Comparison of ENCODE assay signal across 14 cellular contexts in the genomic region with DNA sequence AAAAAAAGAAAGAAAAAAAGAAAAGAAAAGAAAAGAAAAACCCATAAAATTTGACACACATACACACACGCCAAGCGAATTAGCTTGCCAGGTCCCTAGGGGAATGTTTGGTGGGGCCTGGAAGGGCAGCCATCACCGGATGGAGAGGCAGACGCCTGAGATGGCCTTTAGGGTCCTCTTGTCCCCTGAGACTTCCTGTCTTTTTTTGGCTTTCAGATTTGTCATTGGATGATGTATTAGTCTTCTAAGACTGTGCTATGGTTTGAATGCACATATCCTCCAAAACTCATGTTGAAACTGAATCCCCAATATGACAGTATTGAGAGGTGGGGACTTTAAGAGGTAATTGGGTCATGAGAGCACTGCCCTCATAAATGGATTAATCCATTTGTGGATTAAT.
A peak's percentile ranks its signal among the peaks of the same experiment; 100 is the strongest.
DNase-seq lines count a peak whose midpoint lies in the region; ATAC-seq and TF ChIP-seq lines count a peak whose summit lies in the region.
"Had no signal": no experiment of that assay in that cellular context is flagged by ENCODE, and none has a peak within 500 bp of the region (broad histone marks: within the 10 kb centered on the region; RNA-seq: fewer than 3 reads in every experiment).

No MANE protein-coding gene starts in this region.

- H3K9me3 ChIP-seq in left ventricle myocardium inferior (replicated peaks) (peaks cover 7% of the 10 kb centered on the region), ascending aorta (no peaks in the 10 kb centered on the region), upper lobe of left lung (no peaks in the 10 kb centered on the region)

- H3K4me1 ChIP-seq in left ventricle myocardium inferior (peaks cover 97% of the 10 kb centered on the region), ascending aorta (peaks cover 36 to 89% of the 10 kb centered on the region in 2 donors), upper lobe of left lung (peaks cover 67 to 79% (median 76%) of the 10 kb centered on the region in 4 donors)

- DNase-seq in left ventricle myocardium inferior (no peak), left cardiac atrium (no peak), ascending aorta (ENCODE audit: low spot score in 2 of 2) (peak in 1 of 2 donors; percentile 61), mesenteric fat pad (ENCODE audit: low spot score) (peak; percentile 14), upper lobe of left lung (no peak), SKM-1 treated with dmso at 0.1 percent for 144 hours (lab: John Stamatoyannopoulos, UW; ENCODE audit: unreplicated experiment) (no peak)
- no peak for DNase-seq in stimulated activated CD8-positive, alpha-beta memory T cell treated with anti-CD3 and anti-CD28 coated beads, Interleukin-4, amount 100 ng/mL, for 48 hours
- DNase-seq: COR-L47, EL, foreskin melanocyte, NCI-H1092 treated with DMSO at 0.1 percent for 48 hours, NCI-H2171, T-helper 2 cell had no signal

- H3K4me3 ChIP-seq in left ventricle myocardium inferior (no peak overlapping the region), ascending aorta (no peak overlapping the region), upper lobe of left lung (no peak overlapping the region)

- intact Hi-C loops in left ventricle myocardium inferior (cut with micrococcal nuclease) (loop anchor here (5.0 kb wide), 2 partner anchors 160 to 195 kb away; no protein-coding TSS in a partner anchor), left cardiac atrium (cut with DNase I) (loop anchor here (5.0 to 10.0 kb wide), 5 partner anchors 65 to 302 kb away; partner anchors contain the start of gene IRF2BP2 (in 1 of the 2)), ascending aorta (cut with DNase I) (loop anchor here (2.0 to 5.0 kb wide), 4 partner anchors 54 to 385 kb away; no protein-coding TSS in a partner anchor)

- no peak for TF ChIP-seq CTCF in left ventricle myocardium inferior (IDR thresholded peaks at IDR 0.05; ENCODE audit: borderline replicate concordance)
- no peak for TF ChIP-seq CTCF in ascending aorta (IDR thresholded peaks at IDR 0.05)
- no peak for TF ChIP-seq CTCF in upper lobe of left lung (IDR thresholded peaks at IDR 0.05)

- no peak for TF ChIP-seq POLR2A in upper lobe of left lung (IDR thresholded peaks at IDR 0.05)

- 67 to 89% methylated on average over 4 of the region's 4 CpGs for WGBS in upper lobe of left lung, 2 donors

- H3K36me3 ChIP-seq in left ventricle myocardium inferior, result no peaks in the 10 kb centered on the region
- no peaks in the 10 kb centered on the region for H3K36me3 ChIP-seq in ascending aorta
- no peaks in the 10 kb centered on the region for H3K36me3 ChIP-seq in upper lobe of left lung

- peak overlapping the region; percentile 97 for H3K27ac ChIP-seq in left ventricle myocardium inferior (replicated peaks)
- H3K27ac ChIP-seq in ascending aorta, result peak overlapping the region; percentile 86 to 94
- peak overlapping the region; percentile 83 to 88 (median 86) for H3K27ac ChIP-seq in upper lobe of left lung

- H3K27me3 ChIP-seq in left ventricle myocardium inferior (ENCODE audit: low read depth) (no peaks in the 10 kb centered on the region), ascending aorta (no peaks in the 10 kb centered on the region), upper lobe of left lung (no peaks in the 10 kb centered on the region)

- ATAC-seq in left cardiac atrium, result no peak
- ATAC-seq in upper lobe of left lung (ENCODE audit: low FRiP score in 2 of 2), result no peak
- no peak for ATAC-seq in HG03469 (IDR thresholded peaks at IDR 0.05; ENCODE audit: unreplicated experiment)

- TF ChIP-seq EP300 in upper lobe of left lung (IDR thresholded peaks at IDR 0.05), result no peak
